In the genomic region with DNA sequence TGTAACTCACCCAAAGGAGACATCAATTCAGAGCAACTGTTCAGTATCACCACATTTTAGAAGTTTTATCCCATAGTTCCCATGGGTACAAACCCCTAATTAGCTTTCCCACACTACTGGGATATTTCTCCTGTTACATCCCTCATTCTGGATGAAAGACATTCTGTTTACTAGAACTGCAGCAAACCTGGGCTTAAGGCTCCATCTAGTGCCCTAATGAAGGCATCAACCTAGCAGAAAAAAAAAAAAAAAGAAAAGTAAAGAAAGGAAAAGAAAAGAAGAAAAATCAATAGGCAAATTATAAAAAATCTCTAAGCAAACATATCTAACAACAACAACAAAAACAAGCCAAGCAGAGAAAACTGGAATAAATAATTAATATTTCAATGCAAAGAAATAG, we compare ENCODE assay signal across 9 cellular contexts.
DNase-seq lines count a peak whose midpoint lies in the region; ATAC-seq and TF ChIP-seq lines count a peak whose summit lies in the region.
"Had no signal": no experiment of that assay in that cellular context is flagged by ENCODE, and none has a peak within 500 bp of the region (broad histone marks: within the 10 kb centered on the region; RNA-seq: fewer than 3 reads in every experiment).

No MANE protein-coding gene starts in this region.

- TF ChIP-seq CTCF in HFFc6 (IDR thresholded peaks at IDR 0.05), result peak; percentile 29; the same call in 1 of the 2 replicates

- no peaks in the 10 kb centered on the region for H3K4me1 ChIP-seq in ACC112 (ENCODE audit: control insufficient read depth, insufficient read depth, low read length, unreplicated experiment)

- H3K27ac ChIP-seq in ACC112 (ENCODE audit: low read depth, low read length), result no peak overlapping the region

- peaks cover 15% of the 10 kb centered on the region for H3K9me3 Mint-ChIP-seq in HFFc6

- DNase-seq in HFFc6 (no peak), iris pigment epithelial cell (ENCODE audit: low read depth) (peak; percentile 9)
- no peak for DNase-seq in activated naive CD4-positive, alpha-beta T cell treated with Interleukin-2 at 50 U/mL for 16 hours
- DNase-seq in stimulated activated CD4-positive, alpha-beta T cell treated with anti-CD3 and anti-CD28 coated beads, Interleukin-2, amount 100 ng/mL, for 24 hours, result no peak
- DNase-seq: cortex of kidney had no signal

- no peaks in the 10 kb centered on the region for H3K36me3 ChIP-seq in ACC112 (ENCODE audit: insufficient read depth, low read length)

- no peaks in the 10 kb centered on the region for H3K4me1 Mint-ChIP-seq in HFFc6 (ENCODE audit: low read depth)

- no peak overlapping the region for H3K4me3 Mint-ChIP-seq in HFFc6

- peak; percentile 56; the same call in 1 of the 3 replicates for ATAC-seq in SK-N-SH treated with all-trans-retinoic acid at 6 μM for 48 hours
- ATAC-seq in GM18858 (IDR thresholded peaks at IDR 0.05; ENCODE audit: unreplicated experiment), result no peak
- no peak for ATAC-seq in GM18909 (IDR thresholded peaks at IDR 0.05; ENCODE audit: poor library complexity, unreplicated experiment)

- no peaks in the 10 kb centered on the region for H3K79me2 ChIP-seq in ACC112 (ENCODE audit: control insufficient read depth, insufficient read depth, low read length, unreplicated experiment)

- peak overlapping the region; percentile 45; the same call in 1 of the 2 replicates for H3K4me3 ChIP-seq in ACC112 (ENCODE audit: low read depth, low read length)

- no peaks in the 10 kb centered on the region for H3K36me3 Mint-ChIP-seq in HFFc6 (ENCODE audit: low read depth)

- H3K27ac Mint-ChIP-seq in HFFc6, result no peak overlapping the region

- H3K27me3 ChIP-seq in ACC112 (ENCODE audit: insufficient read depth, low read length), result no peaks in the 10 kb centered on the region

- H3K27me3 Mint-ChIP-seq in HFFc6 (ENCODE audit: insufficient read depth), result no peaks in the 10 kb centered on the region

- H2AFZ ChIP-seq in ACC112 (ENCODE audit: low read length, unreplicated experiment), result no peak overlapping the region

TF ChIP-seq in SK-N-SH treated with all-trans-retinoic acid at 6 μM for 48 hours, 23 proteins besides CTCF, POLR2A, EP300 and RAD21:
- no peak for TF ChIP-seq ZNF565 (CRISPR knock-in tag; conservative IDR thresholded peaks at IDR 0.05; ENCODE audit: low read depth)
- no peak for TF ChIP-seq ZNF70 (CRISPR knock-in tag; IDR thresholded peaks at IDR 0.05)
- TF ChIP-seq ZFP3 (CRISPR knock-in tag; IDR thresholded peaks at IDR 0.05), result no peak
- no peak for TF ChIP-seq BACH2 (CRISPR knock-in tag; IDR thresholded peaks at IDR 0.05; ENCODE audit: borderline replicate concordance)
- no peak for TF ChIP-seq TCF4 (CRISPR knock-in tag; IDR thresholded peaks at IDR 0.05; ENCODE audit: borderline replicate concordance)
- TF ChIP-seq OSR1 (CRISPR knock-in tag; IDR thresholded peaks at IDR 0.05), result no peak
TF ChIP-seq in SK-N-SH treated with all-trans-retinoic acid at 6 μM for 48 hours: peak in this region for 0.
